ENCODE assay signal across 1 cellular context in the genomic region with DNA sequence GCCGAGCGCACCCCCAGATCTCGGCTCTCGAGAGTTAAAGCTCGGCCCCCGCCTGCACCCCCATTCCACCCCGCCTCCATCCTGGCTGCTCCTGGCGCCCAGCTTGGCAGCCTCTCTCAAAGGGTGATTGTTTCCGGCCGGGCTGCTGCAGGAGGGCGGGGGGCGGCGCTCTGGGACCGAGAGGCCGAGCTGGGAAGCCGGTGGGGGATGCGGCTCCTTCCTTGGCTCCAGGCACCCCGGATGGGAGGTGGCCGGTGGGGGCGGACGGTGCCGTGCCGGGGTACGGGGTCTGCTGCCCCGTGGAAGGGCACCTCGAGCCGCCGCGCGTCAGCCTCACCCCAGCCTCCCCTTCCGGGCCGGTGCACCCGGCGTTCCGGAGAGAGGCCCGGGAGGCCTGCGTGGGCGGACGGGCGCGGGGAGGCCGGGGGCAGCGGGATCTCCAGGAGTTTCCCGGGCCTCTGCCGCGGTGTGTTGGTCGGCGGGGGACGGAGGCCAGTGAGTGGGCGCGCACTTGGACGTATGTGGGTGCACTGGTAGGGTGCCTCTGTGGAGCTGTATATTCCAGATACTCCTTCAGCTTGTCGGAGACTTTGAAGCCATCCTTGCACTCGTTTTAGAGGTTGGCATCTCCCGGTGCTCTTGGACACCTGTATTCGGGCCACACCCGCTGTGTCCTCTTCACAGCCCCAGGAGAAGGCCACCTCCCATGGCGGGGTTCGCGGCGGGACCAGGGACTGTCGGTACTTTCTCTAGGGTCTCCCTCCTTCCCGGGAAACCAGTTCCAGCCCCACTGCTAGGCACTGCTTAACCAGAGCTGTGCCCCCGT.
TF ChIP-seq lines count a peak whose summit lies in the region.

No MANE protein-coding gene starts in this region.

TF ChIP-seq in GM23338, 12 proteins besides CTCF, POLR2A, EP300 and RAD21 (continued from another document):
- TF ChIP-seq, protein P1, sequence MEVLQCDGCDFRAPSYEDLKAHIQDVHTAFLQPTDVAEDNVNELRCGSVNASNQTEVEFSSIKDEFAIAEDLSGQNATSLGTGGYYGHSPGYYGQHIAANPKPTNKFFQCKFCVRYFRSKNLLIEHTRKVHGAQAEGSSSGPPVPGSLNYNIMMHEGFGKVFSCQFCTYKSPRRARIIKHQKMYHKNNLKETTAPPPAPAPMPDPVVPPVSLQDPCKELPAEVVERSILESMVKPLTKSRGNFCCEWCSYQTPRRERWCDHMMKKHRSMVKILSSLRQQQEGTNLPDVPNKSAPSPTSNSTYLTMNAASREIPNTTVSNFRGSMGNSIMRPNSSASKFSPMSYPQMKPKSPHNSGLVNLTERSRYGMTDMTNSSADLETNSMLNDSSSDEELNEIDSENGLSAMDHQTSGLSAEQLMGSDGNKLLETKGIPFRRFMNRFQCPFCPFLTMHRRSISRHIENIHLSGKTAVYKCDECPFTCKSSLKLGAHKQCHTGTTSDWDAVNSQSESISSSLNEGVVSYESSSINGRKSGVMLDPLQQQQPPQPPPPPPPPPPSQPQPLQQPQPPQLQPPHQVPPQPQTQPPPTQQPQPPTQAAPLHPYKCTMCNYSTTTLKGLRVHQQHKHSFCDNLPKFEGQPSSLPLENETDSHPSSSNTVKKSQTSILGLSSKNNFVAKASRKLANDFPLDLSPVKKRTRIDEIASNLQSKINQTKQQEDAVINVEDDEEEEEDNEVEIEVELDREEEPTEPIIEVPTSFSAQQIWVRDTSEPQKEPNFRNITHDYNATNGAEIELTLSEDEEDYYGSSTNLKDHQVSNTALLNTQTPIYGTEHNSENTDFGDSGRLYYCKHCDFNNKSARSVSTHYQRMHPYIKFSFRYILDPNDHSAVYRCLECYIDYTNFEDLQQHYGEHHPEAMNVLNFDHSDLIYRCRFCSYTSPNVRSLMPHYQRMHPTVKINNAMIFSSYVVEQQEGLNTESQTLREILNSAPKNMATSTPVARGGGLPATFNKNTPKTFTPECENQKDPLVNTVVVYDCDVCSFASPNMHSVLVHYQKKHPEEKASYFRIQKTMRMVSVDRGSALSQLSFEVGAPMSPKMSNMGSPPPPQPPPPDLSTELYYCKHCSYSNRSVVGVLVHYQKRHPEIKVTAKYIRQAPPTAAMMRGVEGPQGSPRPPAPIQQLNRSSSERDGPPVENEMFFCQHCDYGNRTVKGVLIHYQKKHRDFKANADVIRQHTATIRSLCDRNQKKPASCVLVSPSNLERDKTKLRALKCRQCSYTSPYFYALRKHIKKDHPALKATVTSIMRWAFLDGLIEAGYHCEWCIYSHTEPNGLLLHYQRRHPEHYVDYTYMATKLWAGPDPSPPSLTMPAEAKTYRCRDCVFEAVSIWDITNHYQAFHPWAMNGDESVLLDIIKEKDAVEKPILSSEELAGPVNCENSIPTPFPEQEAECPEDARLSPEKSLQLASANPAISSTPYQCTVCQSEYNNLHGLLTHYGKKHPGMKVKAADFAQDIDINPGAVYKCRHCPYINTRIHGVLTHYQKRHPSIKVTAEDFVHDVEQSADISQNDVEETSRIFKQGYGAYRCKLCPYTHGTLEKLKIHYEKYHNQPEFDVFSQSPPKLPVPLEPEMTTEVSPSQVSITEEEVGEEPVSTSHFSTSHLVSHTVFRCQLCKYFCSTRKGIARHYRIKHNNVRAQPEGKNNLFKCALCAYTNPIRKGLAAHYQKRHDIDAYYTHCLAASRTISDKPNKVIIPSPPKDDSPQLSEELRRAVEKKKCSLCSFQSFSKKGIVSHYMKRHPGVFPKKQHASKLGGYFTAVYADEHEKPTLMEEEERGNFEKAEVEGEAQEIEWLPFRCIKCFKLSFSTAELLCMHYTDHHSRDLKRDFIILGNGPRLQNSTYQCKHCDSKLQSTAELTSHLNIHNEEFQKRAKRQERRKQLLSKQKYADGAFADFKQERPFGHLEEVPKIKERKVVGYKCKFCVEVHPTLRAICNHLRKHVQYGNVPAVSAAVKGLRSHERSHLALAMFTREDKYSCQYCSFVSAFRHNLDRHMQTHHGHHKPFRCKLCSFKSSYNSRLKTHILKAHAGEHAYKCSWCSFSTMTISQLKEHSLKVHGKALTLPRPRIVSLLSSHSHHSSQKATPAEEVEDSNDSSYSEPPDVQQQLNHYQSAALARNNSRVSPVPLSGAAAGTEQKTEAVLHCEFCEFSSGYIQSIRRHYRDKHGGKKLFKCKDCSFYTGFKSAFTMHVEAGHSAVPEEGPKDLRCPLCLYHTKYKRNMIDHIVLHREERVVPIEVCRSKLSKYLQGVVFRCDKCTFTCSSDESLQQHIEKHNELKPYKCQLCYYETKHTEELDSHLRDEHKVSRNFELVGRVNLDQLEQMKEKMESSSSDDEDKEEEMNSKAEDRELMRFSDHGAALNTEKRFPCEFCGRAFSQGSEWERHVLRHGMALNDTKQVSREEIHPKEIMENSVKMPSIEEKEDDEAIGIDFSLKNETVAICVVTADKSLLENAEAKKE (CRISPR knock-in tag; IDR thresholded peaks at IDR 0.05) = no peak
TF ChIP-seq in GM23338: peak in this region for 1.
